ENCODE assay signal across 12 cellular contexts in the genomic region with DNA sequence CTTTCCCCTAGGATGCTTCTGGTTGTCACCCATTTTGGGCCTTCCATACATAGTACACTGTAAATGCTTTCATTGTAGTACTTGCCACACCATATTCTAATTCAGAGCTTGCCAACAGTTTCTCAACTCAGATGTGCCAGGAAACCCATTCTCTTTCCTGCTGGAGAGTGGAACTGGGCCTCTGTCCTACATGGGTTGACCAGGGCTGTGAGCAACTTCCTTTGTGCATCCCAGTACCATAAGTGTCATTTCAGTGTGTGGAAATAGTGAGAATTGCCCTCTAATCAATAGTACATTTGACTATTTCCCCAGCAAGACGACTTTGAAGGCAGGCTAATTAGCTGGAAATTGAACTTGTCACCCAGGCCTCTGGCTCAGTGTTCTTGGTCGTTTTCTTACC.
"Had no signal": no experiment of that assay in that cellular context is flagged by ENCODE, and none has a peak within 500 bp of the region (broad histone marks: within the 10 kb centered on the region; RNA-seq: fewer than 3 reads in every experiment).

No MANE protein-coding gene starts in this region.

- H3K36me3 ChIP-seq: ovary, uterus had no signal

- H3K27me3 ChIP-seq: dorsolateral prefrontal cortex, ovary, uterus had no signal

- H3K9me3 ChIP-seq: ovary, uterus had no signal

- DNase-seq: activated CD4-positive, alpha-beta T cell treated with anti-CD3 and anti-CD28 coated beads for 1 hour; activated CD4-positive, alpha-beta T cell treated with anti-CD3 and anti-CD28 coated beads, Interleukin-2, amount 50 U/mL, for 48 hours; activated naive CD8-positive, alpha-beta T cell treated with anti-CD3 and anti-CD28 coated beads, Interleukin-2, amount 10 ng/mL, durations not matched to agents 7 days and 5 days; dorsolateral prefrontal cortex; glutamatergic neuron; left cardiac atrium; mammary epithelial cell; nephron progenitor cell; ovary; stimulated activated CD4-positive, alpha-beta T cell treated with anti-CD3 and anti-CD28 coated beads, Interleukin-2, amount 100 ng/mL, for 48 hours; stimulated activated CD8-positive, alpha-beta memory T cell treated with anti-CD3 and anti-CD28 coated beads, Interleukin-4, amount 100 ng/mL, for 48 hours; uterus had no signal

- H3K27ac ChIP-seq: ovary, uterus had no signal

- H3K4me3 ChIP-seq: dorsolateral prefrontal cortex, ovary, uterus had no signal
